In the genomic region with DNA sequence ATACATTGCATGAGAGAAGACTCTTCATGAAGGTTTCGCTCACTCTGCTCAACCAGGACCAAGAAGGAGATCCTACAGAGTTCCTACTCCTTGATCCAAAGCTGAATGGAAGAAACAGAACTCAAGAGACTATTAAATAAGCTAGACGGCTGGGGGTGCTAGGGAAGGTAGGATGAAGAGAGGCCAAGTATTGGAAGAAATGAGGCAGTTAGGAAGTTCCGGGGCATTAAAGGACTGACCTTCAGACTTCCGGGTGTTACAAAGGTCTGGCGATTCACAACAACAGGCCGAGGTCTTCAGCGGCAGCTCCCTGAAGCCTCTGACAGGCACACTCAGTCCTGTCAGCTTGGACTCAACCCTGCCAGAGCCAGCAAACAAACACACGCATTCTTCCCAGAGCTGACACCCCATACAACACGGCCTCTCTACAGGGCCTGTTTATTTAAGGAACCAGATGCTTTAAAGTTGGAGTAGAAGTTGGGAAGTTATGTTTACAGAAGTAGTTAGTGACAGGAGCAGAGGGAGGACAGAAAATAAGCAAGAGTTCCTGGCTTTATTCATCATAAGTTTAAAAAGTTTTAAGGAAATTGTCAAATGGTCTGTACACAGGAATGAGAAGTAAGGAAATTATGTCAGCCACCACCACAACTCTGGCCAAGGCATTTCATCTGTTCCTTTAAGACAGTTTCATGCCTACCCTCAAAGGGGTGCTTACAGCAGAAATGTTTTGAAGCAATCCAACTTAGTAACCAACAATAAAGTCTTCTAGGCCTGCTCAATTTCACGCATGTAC, we compare ENCODE assay signal across 8 cellular contexts. TPM values are rescaled to one million over a fixed set of nuclear protein-coding genes. Genes with fewer than 3 reads are reported as not detected.
A peak's percentile ranks its signal among the peaks of the same experiment; 100 is the strongest.
DNase-seq lines count a peak whose midpoint lies in the region; ATAC-seq and TF ChIP-seq lines count a peak whose summit lies in the region.

No MANE protein-coding gene starts in this region.

- H3K9me3 ChIP-seq in OCI-LY7 (ENCODE audit: low read length) (no peaks in the 10 kb centered on the region), esophagus squamous epithelium (no peaks in the 10 kb centered on the region)

- TF ChIP-seq POLR2A in esophagus squamous epithelium (IDR thresholded peaks at IDR 0.05) = peak in 2 of 4 donors; percentile 12 to 27

- no TSS peak for BruUV-seq in OCI-LY7 (replicated peaks; lab: Mats Ljungman, UMichigan)

- ATAC-seq in stimulated activated naive CD8-positive, alpha-beta T cell treated with anti-CD3 and anti-CD28 coated beads, Interleukin-15, Interleukin-2, amounts not matched to agents 100 U/mL and 50 U/mL, for 24 hours = no peak
- ATAC-seq in HG02642 (IDR thresholded peaks at IDR 0.05; ENCODE audit: poor library complexity, unreplicated experiment) = no peak
- ATAC-seq in HG02981 (IDR thresholded peaks at IDR 0.05; ENCODE audit: unreplicated experiment) = no peak

- no peak overlapping the region; the same call in 1 of the 2 replicates for H2AFZ ChIP-seq in OCI-LY7 (ENCODE audit: low read length)

- H3K4me3 ChIP-seq in OCI-LY7 (ENCODE audit: low read depth, low read length, poor library complexity, severe bottlenecking) (peak overlapping the region; percentile 62), esophagus squamous epithelium (peak overlapping the region in 3 of 4 donors; percentile 18 to 75 (median 52))

- DNase-seq in C1 segment of cervical spinal cord (lab: John Stamatoyannopoulos, UW) (peak in 12 of 14 donors; percentile 22 to 74 (median 68)), OCI-LY7 (ENCODE audit: low spot score) (no peak), esophagus squamous epithelium (lab: John Stamatoyannopoulos, UW) (no peak), nucleus accumbens (lab: John Stamatoyannopoulos, UW) (peak in 46 of 56 donors; percentile 19 to 81 (median 60)), NCI-H82 treated with DMSO at 0.1 percent for 48 hours (lab: John Stamatoyannopoulos, UW; ENCODE audit: unreplicated experiment) (no peak)
- no peak for DNase-seq in stimulated activated naive CD8-positive, alpha-beta T cell treated with anti-CD3 and anti-CD28 coated beads, Interleukin-15, Interleukin-2, amounts not matched to agents 100 U/mL and 50 U/mL, for 24 hours

- WGBS in esophagus squamous epithelium, 2 donors = 48 to 52% methylated on average over 8 to 10 of the region's 10 CpGs

- TF ChIP-seq CTCF in OCI-LY7 (conservative IDR thresholded peaks at IDR 0.05; ENCODE audit: low read length) (no peak), esophagus squamous epithelium (IDR thresholded peaks at IDR 0.05) (no peak)

- no peaks in the 10 kb centered on the region for H4K20me1 ChIP-seq in OCI-LY7 (ENCODE audit: insufficient read depth, low read length)

- CTCF ChIA-PET in OCI-LY7 (lab: Charles Lee; ENCODE audit: unreplicated experiment) = interaction anchor here (1.2 kb wide), 1 partner anchor 110 kb away, joined by 3 read pairs; the partner anchor contains the start of gene PSRC1

- intact Hi-C loops in OCI-LY7 (cut with micrococcal nuclease; ENCODE audit: unreplicated experiment) = loop anchor here (10.0 kb wide), 1 partner anchor 288 kb away; no protein-coding TSS in a partner anchor
- intact Hi-C loops in esophagus squamous epithelium (cut with DNase I) = no loop called here

- H3K27me3 ChIP-seq in esophagus squamous epithelium = peaks cover 0 to 8% (median 0%) of the 10 kb centered on the region in 4 donors

- peak overlapping the region; percentile 87 for H3K4me2 ChIP-seq in OCI-LY7 (ENCODE audit: low read length)

- peak overlapping the region; percentile 90 for H3K27ac ChIP-seq in OCI-LY7 (ENCODE audit: low read depth, low read length, poor library complexity, severe bottlenecking)
- H3K27ac ChIP-seq in esophagus squamous epithelium = peak overlapping the region; percentile 34 to 93 (median 88)

- peaks cover 88% of the 10 kb centered on the region for H3K79me2 ChIP-seq in OCI-LY7 (ENCODE audit: insufficient read depth, low read depth, low read length)

- peaks cover 81% of the 10 kb centered on the region for H3K4me1 ChIP-seq in OCI-LY7 (ENCODE audit: insufficient read depth, low read length, poor library complexity, severe bottlenecking)
- H3K4me1 ChIP-seq in esophagus squamous epithelium = peaks cover 10 to 88% (median 38%) of the 10 kb centered on the region in 3 donors

- 0 out of 2 replicates have a peak, but pooled peaks cover 3% of the 10 kb centered on the region for H3K36me3 ChIP-seq in OCI-LY7 (ENCODE audit: insufficient read depth, low read length)
- H3K36me3 ChIP-seq in esophagus squamous epithelium = no peaks in the 10 kb centered on the region

- H3K9me2 ChIP-seq in OCI-LY7 (ENCODE audit: insufficient read depth, low read length) = no peaks in the 10 kb centered on the region

- POLR2A ChIA-PET in OCI-LY7 (lab: Charles Lee) = interaction anchor here (0.5 to 5.1 kb wide), 7 partner anchors 11 to 556 kb away, joined by 3 to 21 read pairs (median 4); partner anchors contain the start of gene PSRC1

RNA-seq across cellular contexts. Expression of gene SORT1, which starts 4.7 kb away (rescaled TPM):
- 16.2 and 21.8 TPM in 2 replicates for total RNA-seq in OCI-LY7 (2014; rRNA removed; shearing (Covaris generic))
- total RNA-seq in OCI-LY7 (2022) = 40.8 and 45.5 TPM in 2 replicates
- 10 to 100 TPM; 37.0 to 69.6 (median 44.7) TPM for total RNA-seq in esophagus squamous epithelium

RNA-seq across cellular contexts. Expression of gene PSMA5, which starts 33.3 kb away (rescaled TPM):
- total RNA-seq in OCI-LY7 (2014; rRNA removed; shearing (Covaris generic)) = 46.3 and 53.3 TPM in 2 replicates
- total RNA-seq in OCI-LY7 (2022) = 141 and 152 TPM in 2 replicates
- total RNA-seq in esophagus squamous epithelium = 10 to 100 TPM; 31.5 to 57.7 (median 46.8) TPM

Comparison
In these comparisons a context has a peak if more than half of its experiments do, and no peak if none do; other contexts are left out.
1. DNase-seq: peak in C1 segment of cervical spinal cord (12 of 14) and nucleus accumbens (46 of 56); none in OCI-LY7 (single experiment), esophagus squamous epithelium (single experiment), stimulated activated naive CD8-positive, alpha-beta T cell treated with anti-CD3 and anti-CD28 coated beads, Interleukin-15, Interleukin-2, amounts not matched to agents 100 U/mL and 50 U/mL, for 24 hours (single experiment) and NCI-H82 treated with DMSO at 0.1 percent for 48 hours (single experiment).